Comparison of ENCODE assay signal across 11 cellular contexts in the genomic region with DNA sequence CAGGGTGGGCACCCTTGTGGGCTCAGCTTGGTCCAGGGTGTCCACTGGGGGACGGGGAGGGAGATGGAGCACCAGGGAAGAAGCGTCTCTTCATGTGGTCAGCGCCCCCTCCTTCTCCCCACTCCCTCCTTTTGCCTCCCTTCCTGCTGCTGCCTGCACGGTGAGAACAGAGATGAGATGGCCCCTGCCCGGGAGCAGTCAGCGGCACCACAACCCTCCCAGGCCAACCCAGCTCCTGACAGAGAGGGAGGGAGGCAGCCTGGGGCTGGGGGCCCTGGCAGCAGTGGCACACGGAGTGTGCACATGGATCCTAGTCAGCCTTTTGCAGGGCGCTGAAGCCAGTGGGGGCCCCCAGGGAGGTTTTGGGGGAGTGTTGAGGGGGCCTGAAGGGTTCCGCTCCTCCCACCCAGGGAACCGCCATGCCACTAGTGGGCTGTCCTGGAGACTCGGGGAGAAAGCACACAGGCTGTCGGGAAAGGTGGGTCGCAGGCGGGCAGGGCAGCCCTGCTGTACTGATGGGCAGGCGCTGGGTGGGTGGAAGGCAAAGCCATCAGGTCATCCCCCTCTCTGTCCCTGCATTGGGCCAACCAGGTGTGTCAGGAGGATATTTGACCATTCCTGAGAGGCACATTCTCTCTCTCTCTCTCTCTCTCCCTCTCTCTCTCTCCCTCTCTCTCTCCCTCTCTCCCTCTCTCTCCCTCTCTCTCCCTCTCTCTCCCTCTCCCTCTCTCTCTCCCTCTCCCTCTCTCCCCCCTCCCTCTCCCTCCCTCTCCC.
DNase-seq lines count a peak whose midpoint lies in the region; ATAC-seq, FAIRE-seq and TF ChIP-seq lines count a peak whose summit lies in the region.
"Had no signal": no experiment of that assay in that cellular context is flagged by ENCODE, and none has a peak within 500 bp of the region (broad histone marks: within the 10 kb centered on the region; RNA-seq: fewer than 3 reads in every experiment).

No MANE protein-coding gene starts in this region.

- no peak for TF ChIP-seq POLR2A in H1 (IDR thresholded peaks at IDR 0.05; ENCODE audit: control extremely low read depth in 1 of 2, low read depth in 2 of 2, low read length in 2 of 2)

- H3K79me2 ChIP-seq in H1 (ENCODE audit: control insufficient read depth in 1 of 2, insufficient read depth in 2 of 2, low read length in 2 of 2) = no peaks in the 10 kb centered on the region

- no peak for ATAC-seq in CD4-positive, CD25-positive, alpha-beta regulatory T cell (ENCODE audit: low read depth in 2 of 2)
- ATAC-seq in GM21825 (IDR thresholded peaks at IDR 0.05; ENCODE audit: unreplicated experiment) (no peak), GM19351 (IDR thresholded peaks at IDR 0.05; ENCODE audit: unreplicated experiment) (no peak), HG02885 (IDR thresholded peaks at IDR 0.05; ENCODE audit: poor library complexity, unreplicated experiment) (no peak)

- POLR2A ChIA-PET in H1 (lab: Charles Lee; ENCODE audit: partially characterized antibody) = interaction anchor here (0.8 to 1.2 kb wide), 8 partner anchors 9 to 77 kb away, joined by 3 to 4 read pairs (median 3); no protein-coding TSS in a partner anchor

- CTCF ChIA-PET in H1 (lab: Charles Lee; ENCODE audit: partially characterized antibody) = interaction anchor here (0.8 to 1.3 kb wide), 4 partner anchors 10 to 122 kb away, joined by 3 read pairs; no protein-coding TSS in a partner anchor

- no peak overlapping the region for H3K4ac ChIP-seq in H1 (replicated peaks; ENCODE audit: insufficient read length, low read depth, low read length)

- H3K23ac ChIP-seq in H1 (ENCODE audit: insufficient read length) = no peak overlapping the region

- TF ChIP-seq EP300 in H1 (IDR thresholded peaks at IDR 0.05; ENCODE audit: borderline replicate concordance in 1 of 2, low read depth in 2 of 2, low read length in 2 of 2) = no peak

- no peak for DNase-seq in CD4-positive, CD25-positive, alpha-beta regulatory T cell
- peak in 1 of 2 experiments; percentile 42 for DNase-seq in H1 (ENCODE audit: low read depth in 1 of 2, low spot score in 2 of 2)
- DNase-seq in osteocyte (ENCODE audit: extremely low spot score, unreplicated experiment) = peak; percentile 84
- DNase-seq in MV-4-11 (lab: John Stamatoyannopoulos, UW) = no peak
- DNase-seq: NCI-H1092 had no signal

- H4K5ac ChIP-seq in H1 (ENCODE audit: insufficient read length, low read depth, low read length) = no peak overlapping the region

- H3K27ac ChIP-seq in CD4-positive, CD25-positive, alpha-beta regulatory T cell (ENCODE audit: insufficient read depth, low read length, poor library complexity, severe bottlenecking) = peak overlapping the region; percentile 90
- no peak overlapping the region for H3K27ac ChIP-seq in HUES6 (ENCODE audit: low read depth, low read length)
- H3K27ac ChIP-seq in H1 (ENCODE audit: low read depth, low read length) = no peak overlapping the region
- H3K27ac ChIP-seq: neutrophil had no signal

- peaks cover 0 to 2% (median 0%) of the 10 kb centered on the region in 7 donors for H3K9me3 Mint-ChIP-seq in CD4-positive, CD25-positive, alpha-beta regulatory T cell
- no peaks in the 10 kb centered on the region for H3K9me3 Mint-ChIP-seq in osteocyte (ENCODE audit: unreplicated experiment)

- peaks cover 2% of the 10 kb centered on the region in 2 experiments for H4K20me1 ChIP-seq in H1 (replicated peaks in 1 of 2; ENCODE audit: control insufficient read depth in 1 of 2, insufficient read depth in 2 of 2, low read length in 2 of 2)

- no peak overlapping the region; the same call in 1 of the 2 replicates for H2AK5ac ChIP-seq in H1 (ENCODE audit: low read depth, low read length)

- H3K4me3 Mint-ChIP-seq in CD4-positive, CD25-positive, alpha-beta regulatory T cell = peak overlapping the region in 2 of 4 donors; percentile 91
- H3K4me3 Mint-ChIP-seq in osteocyte (ENCODE audit: unreplicated experiment) = no peak overlapping the region

- peak overlapping the region; percentile 61; the same call in 1 of the 2 replicates for H2BK15ac ChIP-seq in H1 (ENCODE audit: low read length)

- no peak overlapping the region for H2AFZ ChIP-seq in H1 (ENCODE audit: low read length)

- no peaks in the 10 kb centered on the region for H3K27me3 ChIP-seq in CD4-positive, CD25-positive, alpha-beta regulatory T cell (ENCODE audit: control insufficient read depth, insufficient read depth, low read length)
- H3K27me3 ChIP-seq in HUES6 (ENCODE audit: control insufficient read depth, insufficient read depth, low read length) (peaks cover 85% of the 10 kb centered on the region), H1 (replicated peaks in 1 of 4; ENCODE audit: control insufficient read depth in 3 of 4, extremely low read depth in 1 of 4, insufficient read depth in 3 of 4, low read length in 3 of 4) (peaks cover 29 to 45% (median 42%) of the 10 kb centered on the region in 4 experiments)

- no peaks in the 10 kb centered on the region for H3K36me3 ChIP-seq in CD4-positive, CD25-positive, alpha-beta regulatory T cell (ENCODE audit: control insufficient read depth, insufficient read depth, low read length)
- H3K36me3 ChIP-seq in HUES6 (ENCODE audit: control insufficient read depth, insufficient read depth, low read length) (no peaks in the 10 kb centered on the region), H1 (ENCODE audit: control insufficient read depth in 2 of 4, insufficient read depth in 4 of 4, low read length in 3 of 4) (peaks cover 0 to 5% (median 0%) of the 10 kb centered on the region in 4 experiments; a peak in 1 of 8 replicates)
- H3K36me3 ChIP-seq: neutrophil had no signal

- no peaks in the 10 kb centered on the region for H3K79me1 ChIP-seq in H1 (ENCODE audit: low read depth, low read length)

- H3K4me1 ChIP-seq in CD4-positive, CD25-positive, alpha-beta regulatory T cell (ENCODE audit: control insufficient read depth, insufficient read depth, low read length, poor library complexity, severe bottlenecking) = peaks cover 10% of the 10 kb centered on the region
- H3K4me1 ChIP-seq in HUES6 (ENCODE audit: control insufficient read depth, insufficient read depth, low read length) (peaks cover 7% of the 10 kb centered on the region), H1 (replicated peaks in 1 of 4; ENCODE audit: control insufficient read depth in 3 of 4, insufficient read depth in 4 of 4, low read length in 3 of 4) (peaks cover 0 to 14% (median 7%) of the 10 kb centered on the region in 4 experiments; a peak in 6 of 7 replicates)

- peaks cover 6% of the 10 kb centered on the region for H3K27me3 Mint-ChIP-seq in CD4-positive, CD25-positive, alpha-beta regulatory T cell
- no peaks in the 10 kb centered on the region for H3K27me3 Mint-ChIP-seq in osteocyte (ENCODE audit: unreplicated experiment)

- no peak overlapping the region for H3K56ac ChIP-seq in H1 (replicated peaks; ENCODE audit: insufficient read length, low read depth, low read length)

- H4K8ac ChIP-seq in H1 (ENCODE audit: extremely low read depth, insufficient read depth, low read length) = no peak overlapping the region

- 0 out of 2 replicates have a peak overlapping the region, but pooled peaks have one; percentile 24 for H2BK5ac ChIP-seq in H1 (ENCODE audit: low read depth, low read length)

- peaks cover 7% of the 10 kb centered on the region for H3K23me2 ChIP-seq in H1 (ENCODE audit: low read depth, low read length)

- H2BK20ac ChIP-seq in H1 (ENCODE audit: low read length) = peak overlapping the region; percentile 32; the same call in 1 of the 2 replicates

- peak overlapping the region; percentile 80 for H3K4me3 ChIP-seq in CD4-positive, CD25-positive, alpha-beta regulatory T cell (ENCODE audit: low read depth, low read length)
- peak overlapping the region; percentile 76 for H3K4me3 ChIP-seq in HUES6 (ENCODE audit: low read depth, low read length)
- H3K4me3 ChIP-seq in H1 (ENCODE audit: extremely low read depth in 1 of 4, insufficient read depth in 2 of 4, low read depth in 3 of 4, low read length in 4 of 4) = 0 out of 8 replicates have a peak overlapping the region, but pooled peaks of 1 of the 4 experiments have one; percentile 11

- H3K4me2 ChIP-seq in H1 (ENCODE audit: insufficient read depth in 1 of 2, low read depth in 2 of 2, low read length in 2 of 2) = peak overlapping the region; percentile 36 to 77; a peak in 3 of 4 replicates

- WGBS in H1 (ENCODE audit: extremely low coverage in 1 of 2, insufficient coverage in 1 of 2, insufficient read length in 1 of 2, insufficient replicate concordance in 2 of 2, low coverage in 1 of 2, low lambda C conversion rate in 2 of 2, missing lambda C conversion rate in 1 of 2), 2 experiments = 49% methylated on average over 10 of the region's 15 CpGs; no CpG with 5 or more reads in 1 of the 2 experiments

- TF ChIP-seq RAD21 in H1 (IDR thresholded peaks at IDR 0.05 in 1 of 2, conservative IDR thresholded peaks at IDR 0.05 in 1 of 2; ENCODE audit: low read depth in 2 of 2, low read length in 2 of 2) = no peak

- H3K9ac ChIP-seq in HUES6 (ENCODE audit: low read length) = no peak overlapping the region
- no peak overlapping the region for H3K9ac ChIP-seq in H1 (replicated peaks in 1 of 4; ENCODE audit: extremely low read depth in 1 of 4, low read depth in 3 of 4, low read length in 3 of 4)

- peak overlapping the region; percentile 19; the same call in 1 of the 2 replicates for H3K18ac ChIP-seq in H1 (ENCODE audit: extremely low read depth, low read length)

- H3K27ac Mint-ChIP-seq in CD4-positive, CD25-positive, alpha-beta regulatory T cell = peak overlapping the region in 1 of 3 donors; percentile 89
- no peak overlapping the region for H3K27ac Mint-ChIP-seq in osteocyte (ENCODE audit: unreplicated experiment)

- TF ChIP-seq CTCF in H1 (IDR thresholded peaks at IDR 0.05; ENCODE audit: control extremely low read depth in 1 of 3, insufficient read depth in 1 of 3, low read depth in 1 of 3, low read length in 3 of 3) (no peak), osteocyte (IDR thresholded peaks at IDR 0.05) (no peak)

- no peak overlapping the region for H3K14ac ChIP-seq in H1 (ENCODE audit: insufficient read length)

- no peak for FAIRE-seq in H1 (lab: Jason Lieb, UNC)
- FAIRE-seq: frontal cortex had no signal

- no peaks in the 10 kb centered on the region for H3K36me3 Mint-ChIP-seq in CD4-positive, CD25-positive, alpha-beta regulatory T cell
- no peaks in the 10 kb centered on the region for H3K36me3 Mint-ChIP-seq in osteocyte (ENCODE audit: unreplicated experiment)

- H3K4me1 Mint-ChIP-seq in CD4-positive, CD25-positive, alpha-beta regulatory T cell = peaks cover 0 to 5% (median 2%) of the 10 kb centered on the region in 4 donors
- H3K4me1 Mint-ChIP-seq in osteocyte (ENCODE audit: unreplicated experiment) = peaks cover 7% of the 10 kb centered on the region

- H2BK120ac ChIP-seq in H1 (replicated peaks; ENCODE audit: low read depth, low read length) = no peak overlapping the region

- peak overlapping the region; percentile 90; the same call in 1 of the 2 replicates for H2BK12ac ChIP-seq in H1 (ENCODE audit: low read depth, low read length)

- H3K9me3 ChIP-seq in CD4-positive, CD25-positive, alpha-beta regulatory T cell (ENCODE audit: control insufficient read depth in 2 of 2, low read length in 2 of 2) = peaks cover 0 to 4% of the 10 kb centered on the region in 2 experiments
- H3K9me3 ChIP-seq in HUES6 (ENCODE audit: control insufficient read depth, insufficient read depth, low read depth, low read length) (no peaks in the 10 kb centered on the region), H1 (ENCODE audit: insufficient read depth in 2 of 2, low read depth in 1 of 2, low read length in 1 of 2) (no peaks in the 10 kb centered on the region; a peak in 1 of 4 replicates)
- H3K9me3 ChIP-seq: neutrophil had no signal

- no peak overlapping the region for H4K91ac ChIP-seq in H1 (replicated peaks; ENCODE audit: insufficient read length, low read length)
